ENCODE assay signal across 8 cellular contexts in genomic region chr6:2791124-2792050, GRCh38. TPM values are rescaled to one million over a fixed set of nuclear protein-coding genes. Genes with fewer than 3 reads are reported as not detected.
A peak's percentile ranks its signal among the peaks of the same experiment; 100 is the strongest.
DNase-seq lines count a peak whose midpoint lies in the region; ATAC-seq and TF ChIP-seq lines count a peak whose summit lies in the region.

No MANE protein-coding gene starts in this region.

- H2BK12ac ChIP-seq in H9 (ENCODE audit: insufficient read length, low read depth, low read length), result no peak overlapping the region

- H3K9me3 ChIP-seq in DND-41 (ENCODE audit: insufficient read depth, low read length, severe bottlenecking), result no peaks in the 10 kb centered on the region
- no peaks in the 10 kb centered on the region for H3K9me3 ChIP-seq in H9 (ENCODE audit: control insufficient read depth, low read depth, low read length)
- H3K9me3 ChIP-seq in endodermal cell (ENCODE audit: control insufficient read depth, low read length), result no peaks in the 10 kb centered on the region

- peak; percentile 36 for DNase-seq in DND-41
- peak; percentile 74 for DNase-seq in H9
- peak; percentile 30 to 57 for DNase-seq in NCI-H446 (lab: John Stamatoyannopoulos, UW)
- DNase-seq in activated CD4-positive, alpha-beta T cell treated with anti-CD3 and anti-CD28 coated beads for 24 hours (ENCODE audit: low read depth in 2 of 2), result peak; percentile 11 to 29
- peak; percentile 87 for DNase-seq in endodermal cell
- peak; percentile 43 to 51 for DNase-seq in memory B cell (ENCODE audit: low spot score in 2 of 2)

- no peak overlapping the region for H2BK120ac ChIP-seq in H9 (ENCODE audit: low read depth, low read length, poor library complexity, severe bottlenecking)

- H3K27me3 Mint-ChIP-seq in H9 (ENCODE audit: low read depth) (no peaks in the 10 kb centered on the region), endodermal cell (ENCODE audit: insufficient read depth) (no peaks in the 10 kb centered on the region), memory B cell (no peaks in the 10 kb centered on the region)
- no peaks in the 10 kb centered on the region for H3K27me3 Mint-ChIP-seq in stimulated activated memory B cell treated with anti-CD40 and anti-IgM and Interleukin-4, amounts not matched to agents 10 μg/mL and 1 μg/mL and 100 μg/mL, for 72 hours

- no peak overlapping the region for H2BK5ac ChIP-seq in H9 (ENCODE audit: insufficient read length, low read length)

- H3K23ac ChIP-seq in H9 (ENCODE audit: insufficient read length, low read depth, low read length), result no peak overlapping the region

- H3K4ac ChIP-seq in H9 (ENCODE audit: low read depth, low read length), result no peak overlapping the region

- H3K79me1 ChIP-seq in H9 (ENCODE audit: insufficient read depth, low read depth, low read length, poor library complexity, severe bottlenecking), result no peaks in the 10 kb centered on the region

- H3K27ac Mint-ChIP-seq in H9 (peak overlapping the region in 2 of 3 experiments; percentile 61 to 96; a peak in 4 of 7 replicates), endodermal cell (no peak overlapping the region), memory B cell (peak overlapping the region; percentile 46)
- peak overlapping the region; percentile 53 for H3K27ac Mint-ChIP-seq in stimulated activated memory B cell treated with anti-CD40 and anti-IgM and Interleukin-4, amounts not matched to agents 10 μg/mL and 1 μg/mL and 100 μg/mL, for 72 hours

- no peak overlapping the region for H2BK15ac ChIP-seq in H9 (ENCODE audit: low read depth, low read length)

- H2AK5ac ChIP-seq in H9 (ENCODE audit: insufficient read length, low read length), result no peak overlapping the region

- H3K79me2 ChIP-seq in DND-41 (ENCODE audit: insufficient read depth, low read length) (peaks cover 12% of the 10 kb centered on the region), H9 (ENCODE audit: insufficient read depth, low read length) (no peaks in the 10 kb centered on the region)

- no peak overlapping the region for H3K14ac ChIP-seq in H9 (ENCODE audit: insufficient read depth, low read length)

- H2BK20ac ChIP-seq in H9 (ENCODE audit: low read depth, low read length, poor library complexity, severe bottlenecking), result no peak overlapping the region

- peak; percentile 69 for TF ChIP-seq CTCF in DND-41 (IDR thresholded peaks at IDR 0.05; ENCODE audit: borderline replicate concordance, extremely low read depth, low read length, poor library complexity, severe bottlenecking)
- peak; percentile 86 for TF ChIP-seq CTCF in H9 (conservative IDR thresholded peaks at IDR 0.05)
- peak; percentile 92 for TF ChIP-seq CTCF in endodermal cell (conservative IDR thresholded peaks at IDR 0.05)

- H4K8ac ChIP-seq in H9 (replicated peaks; ENCODE audit: insufficient read length, low read depth, low read length), result no peak overlapping the region

- no peaks in the 10 kb centered on the region for H3K4me1 ChIP-seq in DND-41 (ENCODE audit: insufficient read depth, low read length)
- no peaks in the 10 kb centered on the region for H3K4me1 ChIP-seq in H9 (ENCODE audit: insufficient read depth, low read length)
- no peaks in the 10 kb centered on the region for H3K4me1 ChIP-seq in endodermal cell (ENCODE audit: control insufficient read depth, insufficient read depth, low read length)

- H4K20me1 ChIP-seq in DND-41 (ENCODE audit: insufficient read depth, low read length) (peaks cover 25% of the 10 kb centered on the region; the same call in 1 of the 2 replicates), H9 (ENCODE audit: control insufficient read depth, insufficient read depth, insufficient read length) (no peaks in the 10 kb centered on the region)

- peaks cover 17% of the 10 kb centered on the region; the same call in 1 of the 2 replicates for H3K36me3 ChIP-seq in DND-41 (ENCODE audit: insufficient read depth, low read length)
- H3K36me3 ChIP-seq in endodermal cell (ENCODE audit: control insufficient read depth, insufficient read depth, low read length), result peaks cover 12% of the 10 kb centered on the region

- peaks cover 12 to 18% of the 10 kb centered on the region in 2 experiments for H3K4me1 Mint-ChIP-seq in H9
- peaks cover 8% of the 10 kb centered on the region for H3K4me1 Mint-ChIP-seq in endodermal cell
- peaks cover 18% of the 10 kb centered on the region for H3K4me1 Mint-ChIP-seq in memory B cell
- H3K4me1 Mint-ChIP-seq in stimulated activated memory B cell treated with anti-CD40 and anti-IgM and Interleukin-4, amounts not matched to agents 10 μg/mL and 1 μg/mL and 100 μg/mL, for 72 hours, result peaks cover 39% of the 10 kb centered on the region

- no peak overlapping the region for H3T11ph ChIP-seq in H9 (ENCODE audit: low read length)

- no peak overlapping the region for H4K5ac ChIP-seq in H9 (ENCODE audit: insufficient read length, low read depth, low read length)

- no peak overlapping the region for H3K4me3 Mint-ChIP-seq in H9
- H3K4me3 Mint-ChIP-seq in endodermal cell, result no peak overlapping the region
- peak overlapping the region; percentile 46 for H3K4me3 Mint-ChIP-seq in memory B cell
- H3K4me3 Mint-ChIP-seq in stimulated activated memory B cell treated with anti-CD40 and anti-IgM and Interleukin-4, amounts not matched to agents 10 μg/mL and 1 μg/mL and 100 μg/mL, for 72 hours, result no peak overlapping the region

- H3K23me2 ChIP-seq in H9 (ENCODE audit: insufficient read length, low read depth, low read length, poor library complexity, severe bottlenecking), result no peaks in the 10 kb centered on the region

- peak; percentile 77 for ATAC-seq in DND-41 (ENCODE audit: insufficient read depth, low read depth)
- ATAC-seq in memory B cell (ENCODE audit: low read depth), result peak; percentile 88
- ATAC-seq in stimulated activated memory B cell treated with anti-CD40 and anti-IgM and Interleukin-4, amounts not matched to agents 10 μg/mL and 1 μg/mL and 100 μg/mL, for 72 hours, result peak; percentile 85
- ATAC-seq in GM19351 (IDR thresholded peaks at IDR 0.05; ENCODE audit: unreplicated experiment), result no peak

- H3K27ac ChIP-seq in DND-41 (ENCODE audit: low read length), result no peak overlapping the region
- H3K27ac ChIP-seq in H9 (ENCODE audit: insufficient read length, low read depth, low read length), result no peak overlapping the region
- H3K27ac ChIP-seq in endodermal cell (ENCODE audit: low read depth, low read length), result no peak overlapping the region

- H3K36me3 Mint-ChIP-seq in H9 (ENCODE audit: insufficient read depth in 1 of 3, low read depth in 3 of 3), result peaks cover 9 to 23% (median 15%) of the 10 kb centered on the region in 3 experiments; a peak in 6 of 7 replicates
- H3K36me3 Mint-ChIP-seq in endodermal cell (ENCODE audit: low read depth), result peaks cover 18% of the 10 kb centered on the region
- peaks cover 10% of the 10 kb centered on the region for H3K36me3 Mint-ChIP-seq in memory B cell
- peaks cover 18% of the 10 kb centered on the region for H3K36me3 Mint-ChIP-seq in stimulated activated memory B cell treated with anti-CD40 and anti-IgM and Interleukin-4, amounts not matched to agents 10 μg/mL and 1 μg/mL and 100 μg/mL, for 72 hours

- no peak overlapping the region for H3K18ac ChIP-seq in H9 (ENCODE audit: insufficient read length, low read depth, low read length)

- no peaks in the 10 kb centered on the region; a peak in 1 of 5 replicates for H3K9me3 Mint-ChIP-seq in H9
- no peaks in the 10 kb centered on the region for H3K9me3 Mint-ChIP-seq in endodermal cell
- no peaks in the 10 kb centered on the region for H3K9me3 Mint-ChIP-seq in memory B cell
- no peaks in the 10 kb centered on the region for H3K9me3 Mint-ChIP-seq in stimulated activated memory B cell treated with anti-CD40 and anti-IgM and Interleukin-4, amounts not matched to agents 10 μg/mL and 1 μg/mL and 100 μg/mL, for 72 hours

- no peak overlapping the region for H3K56ac ChIP-seq in H9 (ENCODE audit: insufficient read length, low read depth, low read length)

- H3K4me3 ChIP-seq in DND-41 (ENCODE audit: low read depth in 1 of 2, low read length in 2 of 2) (no peak overlapping the region), endodermal cell (ENCODE audit: low read length) (no peak overlapping the region)

- no CpG with 5 or more reads among the region's 12 CpGs for WGBS in H9 (ENCODE audit: extremely low coverage, insufficient read length, low lambda C conversion rate)
- 65 to 70% methylated on average over 5 to 12 of the region's 12 CpGs for WGBS in endodermal cell (ENCODE audit: insufficient coverage in 1 of 2, insufficient read length in 1 of 2), 2 experiments

- H4K91ac ChIP-seq in H9 (ENCODE audit: insufficient read length, low read depth, low read length), result no peak overlapping the region

- H3K27me3 ChIP-seq in DND-41 (ENCODE audit: insufficient read depth, low read length, poor library complexity), result no peaks in the 10 kb centered on the region
- H3K27me3 ChIP-seq in H9 (ENCODE audit: insufficient read depth, low read length), result no peaks in the 10 kb centered on the region
- H3K27me3 ChIP-seq in endodermal cell (ENCODE audit: control insufficient read depth, insufficient read depth, low read length, poor library complexity, severe bottlenecking), result no peaks in the 10 kb centered on the region

- H2AFZ ChIP-seq in DND-41 (ENCODE audit: low read depth, low read length) (no peak overlapping the region), H9 (ENCODE audit: low read length) (no peak overlapping the region)

- no peak overlapping the region for H3K4me2 ChIP-seq in DND-41 (ENCODE audit: insufficient read depth, low read length)
- H3K4me2 ChIP-seq in H9 (ENCODE audit: insufficient read depth, insufficient read length, low read length), result no peak overlapping the region

- H3K9ac ChIP-seq in DND-41 (ENCODE audit: low read depth, low read length) (no peak overlapping the region), H9 (ENCODE audit: extremely low read depth, insufficient read length, low read length) (no peak overlapping the region), endodermal cell (ENCODE audit: extremely low read depth, low read length, poor library complexity, severe bottlenecking) (no peak overlapping the region)

RNA-seq across cellular contexts. Expression of gene WRNIP1, which starts 26.2 kb away (rescaled TPM):
- total RNA-seq in H9 (2021) (38.1 and 40.0 TPM in 2 replicates), endodermal cell (10 to 100 TPM; 30.8 to 33.2 TPM)
- polyA plus RNA-seq in endodermal cell (2013, experiment 1 of 2), result 29.7 TPM
- 28.8 TPM for polyA plus RNA-seq in endodermal cell (2013, experiment 2 of 2)

RNA-seq across cellular contexts. Expression of gene MYLK4, which starts 40.7 kb away (rescaled TPM):
- 0.28 and 0.44 TPM in 2 replicates for total RNA-seq in H9 (2021)
- total RNA-seq in endodermal cell, result under 1 TPM; 0.18 to 0.20 TPM
- 0.21 TPM for polyA plus RNA-seq in endodermal cell (2013, experiment 1 of 2)
- 0.08 TPM for polyA plus RNA-seq in endodermal cell (2013, experiment 2 of 2)

RNA-seq across cellular contexts. Expression of gene SERPINB1, which starts 50.3 kb away (rescaled TPM):
- total RNA-seq in H9 (2021), result 18.4 and 20.5 TPM in 2 replicates
- 10 to 100 TPM; 30.6 to 38.5 TPM for total RNA-seq in endodermal cell
- 14.1 TPM for polyA plus RNA-seq in endodermal cell (2013, experiment 1 of 2)
- polyA plus RNA-seq in endodermal cell (2013, experiment 2 of 2), result 18.4 TPM

Comparison
In these comparisons a context has a peak if more than half of its experiments do, and no peak if none do; other contexts are left out.
1. DNase-seq: peak in every context shown above with its lines; median percentile 87 in endodermal cell; 74 in H9; 47 in memory B cell; 44 in NCI-H446; 36 in DND-41; 20 in activated CD4-positive, alpha-beta T cell treated with anti-CD3 and anti-CD28 coated beads for 24 hours.